10 cellular contexts compared by ENCODE assay signal in the genomic region with DNA sequence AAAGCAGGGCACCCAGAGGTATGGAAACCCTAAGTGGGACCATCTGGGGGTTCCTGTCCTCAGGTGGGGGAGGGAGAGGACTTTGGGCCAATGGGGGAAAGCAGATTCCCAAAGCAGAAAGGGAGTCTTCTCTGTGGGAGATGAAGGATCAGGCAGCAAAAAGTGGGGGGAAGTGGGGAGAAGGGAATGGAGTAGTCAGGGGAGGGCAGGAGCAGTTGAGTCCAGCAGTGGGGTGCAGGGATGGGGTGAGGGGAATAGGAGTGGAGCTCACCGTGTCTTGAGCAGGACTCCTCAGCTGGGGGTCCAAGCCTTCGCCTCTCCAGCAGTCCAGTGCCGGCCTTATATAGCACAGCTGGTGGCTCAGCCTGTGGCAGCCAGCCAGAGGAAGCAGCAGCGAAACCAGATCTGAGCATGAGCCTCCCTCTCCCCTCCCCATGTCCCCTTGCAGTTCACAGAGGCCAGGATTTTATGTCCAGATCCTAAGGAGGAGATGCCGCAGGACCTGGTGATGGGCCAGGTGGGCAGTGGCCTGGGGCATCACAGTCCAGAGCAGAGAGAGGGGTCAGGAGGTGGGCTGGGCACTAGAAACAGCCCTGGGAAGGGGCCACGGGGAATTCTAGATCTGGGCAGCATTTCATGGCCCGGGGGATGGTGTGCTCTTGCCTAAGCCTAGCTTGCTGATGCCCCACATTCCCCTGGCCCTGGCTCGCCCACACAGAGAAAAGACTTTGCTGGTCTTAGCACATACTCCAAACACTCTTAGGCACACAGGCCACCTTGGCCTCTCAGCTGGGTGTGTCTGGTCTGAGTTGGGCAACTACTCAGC. TPM values are rescaled to one million over a fixed set of nuclear protein-coding genes. Genes with fewer than 3 reads are reported as not detected.
DNase-seq lines count a peak whose midpoint lies in the region; ATAC-seq and TF ChIP-seq lines count a peak whose summit lies in the region.
"Had no signal": no experiment of that assay in that cellular context is flagged by ENCODE, and none has a peak within 500 bp of the region (broad histone marks: within the 10 kb centered on the region; RNA-seq: fewer than 3 reads in every experiment).

A gene with protein sequence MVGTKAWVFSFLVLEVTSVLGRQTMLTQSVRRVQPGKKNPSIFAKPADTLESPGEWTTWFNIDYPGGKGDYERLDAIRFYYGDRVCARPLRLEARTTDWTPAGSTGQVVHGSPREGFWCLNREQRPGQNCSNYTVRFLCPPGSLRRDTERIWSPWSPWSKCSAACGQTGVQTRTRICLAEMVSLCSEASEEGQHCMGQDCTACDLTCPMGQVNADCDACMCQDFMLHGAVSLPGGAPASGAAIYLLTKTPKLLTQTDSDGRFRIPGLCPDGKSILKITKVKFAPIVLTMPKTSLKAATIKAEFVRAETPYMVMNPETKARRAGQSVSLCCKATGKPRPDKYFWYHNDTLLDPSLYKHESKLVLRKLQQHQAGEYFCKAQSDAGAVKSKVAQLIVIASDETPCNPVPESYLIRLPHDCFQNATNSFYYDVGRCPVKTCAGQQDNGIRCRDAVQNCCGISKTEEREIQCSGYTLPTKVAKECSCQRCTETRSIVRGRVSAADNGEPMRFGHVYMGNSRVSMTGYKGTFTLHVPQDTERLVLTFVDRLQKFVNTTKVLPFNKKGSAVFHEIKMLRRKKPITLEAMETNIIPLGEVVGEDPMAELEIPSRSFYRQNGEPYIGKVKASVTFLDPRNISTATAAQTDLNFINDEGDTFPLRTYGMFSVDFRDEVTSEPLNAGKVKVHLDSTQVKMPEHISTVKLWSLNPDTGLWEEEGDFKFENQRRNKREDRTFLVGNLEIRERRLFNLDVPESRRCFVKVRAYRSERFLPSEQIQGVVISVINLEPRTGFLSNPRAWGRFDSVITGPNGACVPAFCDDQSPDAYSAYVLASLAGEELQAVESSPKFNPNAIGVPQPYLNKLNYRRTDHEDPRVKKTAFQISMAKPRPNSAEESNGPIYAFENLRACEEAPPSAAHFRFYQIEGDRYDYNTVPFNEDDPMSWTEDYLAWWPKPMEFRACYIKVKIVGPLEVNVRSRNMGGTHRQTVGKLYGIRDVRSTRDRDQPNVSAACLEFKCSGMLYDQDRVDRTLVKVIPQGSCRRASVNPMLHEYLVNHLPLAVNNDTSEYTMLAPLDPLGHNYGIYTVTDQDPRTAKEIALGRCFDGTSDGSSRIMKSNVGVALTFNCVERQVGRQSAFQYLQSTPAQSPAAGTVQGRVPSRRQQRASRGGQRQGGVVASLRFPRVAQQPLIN (minus strand): TSS at position 317 of the 826 bp plus-strand sequence. CDS start 1,718 bp downstream, outside the sequence.

- TF ChIP-seq CTCF in fibroblast of pulmonary artery (IDR thresholded peaks at IDR 0.05; ENCODE audit: low read length, missing control alignments) (no peak), ovary (IDR thresholded peaks at IDR 0.05) (no peak)

- intact Hi-C loops in ovary (cut with DNase I), result no loop called here

- H3K4me3 ChIP-seq in fibroblast of pulmonary artery (replicated peaks; ENCODE audit: low read depth, low read length), result no peak within 1 kb of the TSS
- H3K4me3 ChIP-seq in ovary, result no peak within 1 kb of the TSS

- H3K4me1 ChIP-seq in ovary (ENCODE audit: insufficient read depth), result peaks cover 18% of the 10 kb centered on the region

- DNase-seq in D341Med (ENCODE audit: low spot score), result peak; percentile 38
- DNase-seq in NCI-H82 treated with DMSO at 0.1 percent for 48 hours (lab: John Stamatoyannopoulos, UW; ENCODE audit: unreplicated experiment), result peak; percentile 33
- DNase-seq in fibroblast of pulmonary artery (ENCODE audit: low read depth), result peak; percentile 25
- DNase-seq in ovary, result peak; percentile 59 to 82 (median 74)
- no peak for DNase-seq in SIG-M5 treated with dmso at 0.1 percent for 504 hours (lab: John Stamatoyannopoulos, UW; ENCODE audit: unreplicated experiment)
- DNase-seq in pons (ENCODE audit: low spot score), result no peak
- no peak for DNase-seq in UCSD-AML1 (lab: John Stamatoyannopoulos, UW; ENCODE audit: unreplicated experiment)
- DNase-seq: SW 1271 had no signal

- no peaks in the 10 kb centered on the region for H3K27me3 ChIP-seq in ovary

- H3K36me3 ChIP-seq in ovary, result no peaks in the 10 kb centered on the region

- no peak for TF ChIP-seq EP300 in ovary (IDR thresholded peaks at IDR 0.05)

- no peak for ATAC-seq in GM21528 (IDR thresholded peaks at IDR 0.05; ENCODE audit: low FRiP score, unreplicated experiment)

- 14 to 21% (median 20%) methylated on average over 8 of the region's 8 CpGs for WGBS in ovary, 3 donors

- no peak for TF ChIP-seq POLR2A in ovary (IDR thresholded peaks at IDR 0.05)

- no peaks in the 10 kb centered on the region for H3K9me3 ChIP-seq in ovary

- H3K27ac ChIP-seq in ovary, result peak within 1 kb of the TSS in 1 of 2 donors; percentile 6

RNA-seq across cellular contexts. Expression of the gene that starts here (rescaled TPM):
- total RNA-seq in ovary, result 10 to 100 TPM in 3 of 7 donors, 1 to 10 TPM in 4; 1.2 to 24.3 (median 4.6) TPM
- polyA plus RNA-seq in ovary, result 10 to 100 TPM in 1 of 2 donors, 1 to 10 TPM in 1; 1.6 to 34.1 TPM
- total RNA-seq: epithelial cell of proximal tubule had no signal

Comparison
In these comparisons a context has a peak if more than half of its experiments do, and no peak if none do; other contexts are left out.
1. DNase-seq: peak in D341Med (single experiment), NCI-H82 treated with DMSO at 0.1 percent for 48 hours (single experiment), fibroblast of pulmonary artery (single experiment) and ovary (5 of 5); none in SIG-M5 treated with dmso at 0.1 percent for 504 hours (single experiment), pons (single experiment) and UCSD-AML1 (single experiment).